ENCODE assay signal across 1 cellular context in the genomic region with DNA sequence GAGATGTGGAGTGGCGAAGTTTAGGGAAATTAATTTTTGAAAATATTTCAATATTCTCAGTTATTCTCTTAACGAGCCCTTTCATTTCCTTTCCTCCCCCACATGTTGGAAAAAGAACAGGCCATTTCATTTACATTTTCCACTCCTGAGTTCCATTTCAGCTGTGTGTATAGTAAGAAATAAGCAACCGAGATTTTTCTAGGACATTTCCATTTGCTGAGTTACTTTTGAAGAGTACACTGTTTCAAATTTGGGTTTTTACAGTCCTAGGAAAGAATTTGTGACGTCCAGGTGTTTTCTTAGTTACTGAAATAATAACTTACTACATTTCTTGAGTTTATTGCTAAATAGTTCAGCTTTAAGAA.
TF ChIP-seq lines count a peak whose summit lies in the region.

No MANE protein-coding gene starts in this region.

TF ChIP-seq in HepG2, 621 proteins besides CTCF, POLR2A, EP300 and RAD21 (continued from another document):
- TF ChIP-seq, protein P1, sequence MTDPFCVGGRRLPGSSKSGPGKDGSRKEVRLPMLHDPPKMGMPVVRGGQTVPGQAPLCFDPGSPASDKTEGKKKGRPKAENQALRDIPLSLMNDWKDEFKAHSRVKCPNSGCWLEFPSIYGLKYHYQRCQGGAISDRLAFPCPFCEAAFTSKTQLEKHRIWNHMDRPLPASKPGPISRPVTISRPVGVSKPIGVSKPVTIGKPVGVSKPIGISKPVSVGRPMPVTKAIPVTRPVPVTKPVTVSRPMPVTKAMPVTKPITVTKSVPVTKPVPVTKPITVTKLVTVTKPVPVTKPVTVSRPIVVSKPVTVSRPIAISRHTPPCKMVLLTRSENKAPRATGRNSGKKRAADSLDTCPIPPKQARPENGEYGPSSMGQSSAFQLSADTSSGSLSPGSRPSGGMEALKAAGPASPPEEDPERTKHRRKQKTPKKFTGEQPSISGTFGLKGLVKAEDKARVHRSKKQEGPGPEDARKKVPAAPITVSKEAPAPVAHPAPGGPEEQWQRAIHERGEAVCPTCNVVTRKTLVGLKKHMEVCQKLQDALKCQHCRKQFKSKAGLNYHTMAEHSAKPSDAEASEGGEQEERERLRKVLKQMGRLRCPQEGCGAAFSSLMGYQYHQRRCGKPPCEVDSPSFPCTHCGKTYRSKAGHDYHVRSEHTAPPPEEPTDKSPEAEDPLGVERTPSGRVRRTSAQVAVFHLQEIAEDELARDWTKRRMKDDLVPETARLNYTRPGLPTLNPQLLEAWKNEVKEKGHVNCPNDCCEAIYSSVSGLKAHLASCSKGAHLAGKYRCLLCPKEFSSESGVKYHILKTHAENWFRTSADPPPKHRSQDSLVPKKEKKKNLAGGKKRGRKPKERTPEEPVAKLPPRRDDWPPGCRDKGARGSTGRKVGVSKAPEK (CRISPR knock-in tag; IDR thresholded peaks at IDR 0.05; ENCODE audit: borderline replicate concordance): 0 out of 2 replicates have a peak, but pooled peaks have one; percentile 14
- TF ChIP-seq, protein P2, sequence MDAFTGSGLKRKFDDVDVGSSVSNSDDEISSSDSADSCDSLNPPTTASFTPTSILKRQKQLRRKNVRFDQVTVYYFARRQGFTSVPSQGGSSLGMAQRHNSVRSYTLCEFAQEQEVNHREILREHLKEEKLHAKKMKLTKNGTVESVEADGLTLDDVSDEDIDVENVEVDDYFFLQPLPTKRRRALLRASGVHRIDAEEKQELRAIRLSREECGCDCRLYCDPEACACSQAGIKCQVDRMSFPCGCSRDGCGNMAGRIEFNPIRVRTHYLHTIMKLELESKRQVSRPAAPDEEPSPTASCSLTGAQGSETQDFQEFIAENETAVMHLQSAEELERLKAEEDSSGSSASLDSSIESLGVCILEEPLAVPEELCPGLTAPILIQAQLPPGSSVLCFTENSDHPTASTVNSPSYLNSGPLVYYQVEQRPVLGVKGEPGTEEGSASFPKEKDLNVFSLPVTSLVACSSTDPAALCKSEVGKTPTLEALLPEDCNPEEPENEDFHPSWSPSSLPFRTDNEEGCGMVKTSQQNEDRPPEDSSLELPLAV (CRISPR knock-in tag; conservative IDR thresholded peaks at IDR 0.05; ENCODE audit: low read depth): no peak
TF ChIP-seq in HepG2: peak in this region for 1.
